ENCODE assay signal across 15 cellular contexts in the genomic region with DNA sequence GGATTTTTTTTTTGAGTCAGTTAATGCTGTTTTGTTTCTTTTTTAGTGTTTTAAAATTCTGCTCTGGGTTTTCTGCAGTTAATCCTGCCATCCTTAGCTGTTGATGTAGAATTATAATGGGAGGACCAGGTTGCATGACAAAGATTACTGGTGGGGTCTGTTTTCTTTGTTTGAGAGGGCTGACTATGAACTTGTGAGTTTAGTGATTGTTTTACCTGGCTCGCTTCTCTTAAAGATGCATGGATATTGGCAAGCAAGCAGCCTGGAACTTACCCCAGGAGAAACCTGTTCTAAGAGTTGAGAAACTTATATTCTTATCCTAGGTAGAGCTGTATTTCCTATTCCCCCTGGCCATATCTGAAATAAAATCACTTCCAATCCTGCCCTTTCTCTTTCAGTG.
A peak's percentile ranks its signal among the peaks of the same experiment; 100 is the strongest.
DNase-seq lines count a peak whose midpoint lies in the region; TF ChIP-seq lines count a peak whose summit lies in the region.
"Had no signal": no experiment of that assay in that cellular context is flagged by ENCODE, and none has a peak within 500 bp of the region (broad histone marks: within the 10 kb centered on the region; RNA-seq: fewer than 3 reads in every experiment).

No MANE protein-coding gene starts in this region.

- no CpG with 5 or more reads among the region's 1 CpG for WGBS in H9 (ENCODE audit: extremely low coverage, insufficient read length, low lambda C conversion rate)

- peaks cover 26 to 28% of the 10 kb centered on the region in 2 experiments for H3K4me1 Mint-ChIP-seq in H9
- H3K4me1 Mint-ChIP-seq: CD4-positive, alpha-beta memory T cell had no signal

- H3K9me3 Mint-ChIP-seq in H9: no peaks in the 10 kb centered on the region

- H2AFZ ChIP-seq in H9 (ENCODE audit: low read length): no peak overlapping the region

- H3K27ac ChIP-seq in H9 (ENCODE audit: insufficient read length, low read depth, low read length): no peak overlapping the region

- no peak overlapping the region for H2BK12ac ChIP-seq in H9 (ENCODE audit: insufficient read length, low read depth, low read length)

- H4K20me1 ChIP-seq in H9 (ENCODE audit: control insufficient read depth, insufficient read depth, insufficient read length): no peaks in the 10 kb centered on the region

- H4K8ac ChIP-seq in H9 (replicated peaks; ENCODE audit: insufficient read length, low read depth, low read length): no peak overlapping the region

- H2AK5ac ChIP-seq in H9 (ENCODE audit: insufficient read length, low read length): no peak overlapping the region

- no peaks in the 10 kb centered on the region for H3K79me2 ChIP-seq in H9 (ENCODE audit: insufficient read depth, low read length)

- H3K36me3 ChIP-seq in NT2/D1 (ENCODE audit: insufficient read depth, insufficient read length, low read length): no peaks in the 10 kb centered on the region
- H3K36me3 ChIP-seq: HAP-1 had no signal

- no peak for DNase-seq in H9
- peak; percentile 5 for DNase-seq in NT2/D1 (ENCODE audit: low read depth, low spot score)
- peak; percentile 3 for DNase-seq in iPS DF 19.7 (ENCODE audit: low read depth, low spot score)
- no peak for DNase-seq in activated CD4-positive, alpha-beta T cell treated with anti-CD3 and anti-CD28 coated beads, Interleukin-2, amount 50 U/mL, for 1 hour
- no peak for DNase-seq in amygdala (lab: John Stamatoyannopoulos, UW)
- no peak for DNase-seq in DMS 273 (lab: John Stamatoyannopoulos, UW; ENCODE audit: unreplicated experiment)
- DNase-seq in NCI-H1092 (lab: John Stamatoyannopoulos, UW): no peak
- DNase-seq: C1 segment of cervical spinal cord; Calu3; CD4-positive, alpha-beta memory T cell; COR-L47; DMS153; DND-41; HFFc6 had no signal

- H3K23ac ChIP-seq in H9 (ENCODE audit: insufficient read length, low read depth, low read length): no peak overlapping the region

- no peaks in the 10 kb centered on the region for H3K27me3 ChIP-seq in H9 (ENCODE audit: insufficient read depth, low read length)
- H3K27me3 ChIP-seq in NT2/D1 (ENCODE audit: insufficient read depth, insufficient read length): no peaks in the 10 kb centered on the region

- H4K91ac ChIP-seq in H9 (ENCODE audit: insufficient read length, low read depth, low read length): no peak overlapping the region

- H3K56ac ChIP-seq in H9 (ENCODE audit: insufficient read length, low read depth, low read length): no peak overlapping the region

- H3K27me3 Mint-ChIP-seq in H9 (ENCODE audit: low read depth): no peaks in the 10 kb centered on the region
- H3K27me3 Mint-ChIP-seq: CD4-positive, alpha-beta memory T cell had no signal

- H3K4ac ChIP-seq in H9 (ENCODE audit: low read depth, low read length): no peak overlapping the region

- no peak overlapping the region for H2BK5ac ChIP-seq in H9 (ENCODE audit: insufficient read length, low read length)

- H3K4me3 ChIP-seq in NT2/D1 (ENCODE audit: insufficient read length, low read depth): no peak overlapping the region
- H3K4me3 ChIP-seq: HAP-1 had no signal

- no peak overlapping the region for H3K18ac ChIP-seq in H9 (ENCODE audit: insufficient read length, low read depth, low read length)

- H3K4me3 Mint-ChIP-seq in H9: no peak overlapping the region
- H3K4me3 Mint-ChIP-seq: HFFc6 had no signal

- peak overlapping the region in 2 of 3 experiments; percentile 24 to 54; a peak in 3 of 7 replicates for H3K27ac Mint-ChIP-seq in H9
- H3K27ac Mint-ChIP-seq: CD4-positive, alpha-beta memory T cell; HFFc6 had no signal

- H3K79me1 ChIP-seq in H9 (ENCODE audit: insufficient read depth, low read depth, low read length, poor library complexity, severe bottlenecking): no peaks in the 10 kb centered on the region

- no peaks in the 10 kb centered on the region for H3K23me2 ChIP-seq in H9 (ENCODE audit: insufficient read length, low read depth, low read length, poor library complexity, severe bottlenecking)

- H3K36me3 Mint-ChIP-seq in H9 (ENCODE audit: insufficient read depth in 1 of 3, low read depth in 3 of 3): no peaks in the 10 kb centered on the region
- H3K36me3 Mint-ChIP-seq: CD4-positive, alpha-beta memory T cell had no signal

- TF ChIP-seq CTCF in H9 (conservative IDR thresholded peaks at IDR 0.05): no peak

- H3K4me2 ChIP-seq in H9 (ENCODE audit: insufficient read depth, insufficient read length, low read length): no peak overlapping the region

- H3K9me3 ChIP-seq in H9 (ENCODE audit: control insufficient read depth, low read depth, low read length) (no peaks in the 10 kb centered on the region), NT2/D1 (ENCODE audit: insufficient read depth, low read length) (no peaks in the 10 kb centered on the region)
- H3K9me3 ChIP-seq: HAP-1 had no signal

- H2BK15ac ChIP-seq in H9 (ENCODE audit: low read depth, low read length): no peak overlapping the region

- no peak overlapping the region for H4K5ac ChIP-seq in H9 (ENCODE audit: insufficient read length, low read depth, low read length)

- H3K9ac ChIP-seq in H9 (ENCODE audit: extremely low read depth, insufficient read length, low read length): no peak overlapping the region
- H3K9ac ChIP-seq in NT2/D1 (ENCODE audit: insufficient read length, low read depth): no peak overlapping the region

- no peak overlapping the region for H3T11ph ChIP-seq in H9 (ENCODE audit: low read length)

- H3K14ac ChIP-seq in H9 (ENCODE audit: insufficient read depth, low read length): no peak overlapping the region

- no peak overlapping the region for H2BK120ac ChIP-seq in H9 (ENCODE audit: low read depth, low read length, poor library complexity, severe bottlenecking)

- H2BK20ac ChIP-seq in H9 (ENCODE audit: low read depth, low read length, poor library complexity, severe bottlenecking): no peak overlapping the region

- no peaks in the 10 kb centered on the region for H3K4me1 ChIP-seq in H9 (ENCODE audit: insufficient read depth, low read length)
- no peaks in the 10 kb centered on the region for H3K4me1 ChIP-seq in NT2/D1 (ENCODE audit: insufficient read depth, insufficient read length)
- H3K4me1 ChIP-seq: HAP-1 had no signal

Comparison
In these comparisons a context has a peak if more than half of its experiments do, and no peak if none do; other contexts are left out.
1. DNase-seq: peak in NT2/D1 (single experiment) and iPS DF 19.7 (single experiment); none in H9 (single experiment), activated CD4-positive, alpha-beta T cell treated with anti-CD3 and anti-CD28 coated beads, Interleukin-2, amount 50 U/mL, for 1 hour (single experiment), amygdala (0 of 56), DMS 273 (single experiment) and NCI-H1092 (single experiment).